In genomic region chr14:105862581-105863239, GRCh38 we compare ENCODE assay signal across 10 cellular contexts.
DNase-seq lines count a peak whose midpoint lies in the region; ATAC-seq and TF ChIP-seq lines count a peak whose summit lies in the region.
"Had no signal": no experiment of that assay in that cellular context is flagged by ENCODE, and none has a peak within 500 bp of the region (broad histone marks: within the 10 kb centered on the region; RNA-seq: fewer than 3 reads in every experiment).

No MANE protein-coding gene starts in this region.

- H3K4me1 ChIP-seq in left ventricle myocardium inferior (no peaks in the 10 kb centered on the region), endodermal cell (ENCODE audit: control insufficient read depth, insufficient read depth, low read length) (no peaks in the 10 kb centered on the region), aorta (ENCODE audit: control insufficient read depth in 1 of 2, insufficient read depth in 2 of 2, low read length in 2 of 2) (no peaks in the 10 kb centered on the region)

- H3K4me1 Mint-ChIP-seq in T-helper 1 cell treated with Interleukin-12 subunit alpha and Interleukin-12 subunit beta and Interleukin-4 antibody, amounts not matched to agents 30 μg/mL and 1 μg/mL, for 36 hours (ENCODE audit: low read depth) = peaks cover 43% of the 10 kb centered on the region
- no peaks in the 10 kb centered on the region for H3K4me1 Mint-ChIP-seq in endodermal cell

- intact Hi-C loops in left ventricle myocardium superior (cut with micrococcal nuclease) = no loop called here
- intact Hi-C loops in left ventricle myocardium inferior (cut with micrococcal nuclease) = no loop called here
- intact Hi-C loops in aorta (cut with DNase I) = no loop called here

- H3K27ac ChIP-seq in left ventricle myocardium inferior (replicated peaks) = no peak overlapping the region
- no peak overlapping the region for H3K27ac ChIP-seq in endodermal cell (ENCODE audit: low read depth, low read length)
- H3K27ac ChIP-seq in aorta (ENCODE audit: low read depth in 1 of 2, low read length in 2 of 2) = no peak overlapping the region

- no peaks in the 10 kb centered on the region for H3K9me3 Mint-ChIP-seq in T-helper 1 cell treated with Interleukin-12 subunit alpha and Interleukin-12 subunit beta and Interleukin-4 antibody, amounts not matched to agents 30 μg/mL and 1 μg/mL, for 36 hours
- peaks cover 80% of the 10 kb centered on the region for H3K9me3 Mint-ChIP-seq in endodermal cell
- H3K9me3 Mint-ChIP-seq: activated naive CD4-positive, alpha-beta T cell treated with anti-CD3 and anti-CD28 coated beads, Interleukin-2, amount 50 U/mL, for 24 hours had no signal

- no peaks in the 10 kb centered on the region for H3K9me3 ChIP-seq in left ventricle myocardium inferior (replicated peaks)
- H3K9me3 ChIP-seq in endodermal cell (ENCODE audit: control insufficient read depth, low read length) = peaks cover 59% of the 10 kb centered on the region
- H3K9me3 ChIP-seq in aorta (ENCODE audit: control insufficient read depth, low read length) = no peaks in the 10 kb centered on the region

- H3K27me3 ChIP-seq in left ventricle myocardium inferior (ENCODE audit: low read depth) = peaks cover 47% of the 10 kb centered on the region
- no peaks in the 10 kb centered on the region for H3K27me3 ChIP-seq in endodermal cell (ENCODE audit: control insufficient read depth, insufficient read depth, low read length, poor library complexity, severe bottlenecking)
- H3K27me3 ChIP-seq in aorta (ENCODE audit: control insufficient read depth in 1 of 2, insufficient read depth in 2 of 2, low read length in 1 of 2) = no peaks in the 10 kb centered on the region

- H3K36me3 ChIP-seq in left ventricle myocardium inferior = no peaks in the 10 kb centered on the region
- H3K36me3 ChIP-seq in endodermal cell (ENCODE audit: control insufficient read depth, insufficient read depth, low read length) = no peaks in the 10 kb centered on the region
- no peaks in the 10 kb centered on the region for H3K36me3 ChIP-seq in aorta (ENCODE audit: control insufficient read depth in 1 of 2, insufficient read depth in 2 of 2, low read length in 1 of 2)

- WGBS in endodermal cell (ENCODE audit: insufficient coverage in 1 of 2, insufficient read length in 1 of 2), 2 experiments = 79% methylated on average over 14 to 20 of the region's 20 CpGs
- 74 to 79% methylated on average over 20 of the region's 20 CpGs for WGBS in aorta, 2 donors

- H3K27ac Mint-ChIP-seq in T-helper 1 cell treated with Interleukin-12 subunit alpha and Interleukin-12 subunit beta and Interleukin-4 antibody, amounts not matched to agents 30 μg/mL and 1 μg/mL, for 36 hours = peak overlapping the region; percentile 86
- no peak overlapping the region for H3K27ac Mint-ChIP-seq in endodermal cell
- H3K27ac Mint-ChIP-seq: activated naive CD4-positive, alpha-beta T cell treated with anti-CD3 and anti-CD28 coated beads, Interleukin-2, amount 50 U/mL, for 24 hours had no signal

- H3K36me3 Mint-ChIP-seq in T-helper 1 cell treated with Interleukin-12 subunit alpha and Interleukin-12 subunit beta and Interleukin-4 antibody, amounts not matched to agents 30 μg/mL and 1 μg/mL, for 36 hours (ENCODE audit: low read depth) = peaks cover 3% of the 10 kb centered on the region
- no peaks in the 10 kb centered on the region for H3K36me3 Mint-ChIP-seq in endodermal cell (ENCODE audit: low read depth)
- H3K36me3 Mint-ChIP-seq: activated naive CD4-positive, alpha-beta T cell treated with anti-CD3 and anti-CD28 coated beads, Interleukin-2, amount 50 U/mL, for 24 hours had no signal

- no peak overlapping the region for H3K9ac ChIP-seq in endodermal cell (ENCODE audit: extremely low read depth, low read length, poor library complexity, severe bottlenecking)

- peak; percentile 8 for DNase-seq in left ventricle myocardium superior
- DNase-seq in left ventricle myocardium inferior = no peak
- DNase-seq in endodermal cell = peak; percentile 3
- peak; percentile 33 to 63 for DNase-seq in aorta
- DNase-seq in NCI-H526 treated with DMSO at 0.1 percent for 48 hours (lab: John Stamatoyannopoulos, UW) = no peak
- DNase-seq in effector CD4-positive, alpha-beta T cell = no peak
- DNase-seq in hypothalamus (lab: John Stamatoyannopoulos, UW) = no peak
- DNase-seq: cortex of kidney had no signal

- no peak for ATAC-seq in left ventricle myocardium superior
- no peak for ATAC-seq in aorta (ENCODE audit: low FRiP score)

- TF ChIP-seq CTCF in left ventricle myocardium inferior (IDR thresholded peaks at IDR 0.05; ENCODE audit: borderline replicate concordance) = no peak
- no peak for TF ChIP-seq CTCF in endodermal cell (conservative IDR thresholded peaks at IDR 0.05)

- no peak overlapping the region for H3K4me3 Mint-ChIP-seq in T-helper 1 cell treated with Interleukin-12 subunit alpha and Interleukin-12 subunit beta and Interleukin-4 antibody, amounts not matched to agents 30 μg/mL and 1 μg/mL, for 36 hours
- no peak overlapping the region for H3K4me3 Mint-ChIP-seq in endodermal cell
- H3K4me3 Mint-ChIP-seq: activated naive CD4-positive, alpha-beta T cell treated with anti-CD3 and anti-CD28 coated beads, Interleukin-2, amount 50 U/mL, for 24 hours had no signal

- H3K4me3 ChIP-seq in left ventricle myocardium inferior (no peak overlapping the region), endodermal cell (ENCODE audit: low read length) (no peak overlapping the region), aorta (ENCODE audit: low read length in 2 of 2) (no peak overlapping the region)

- no peaks in the 10 kb centered on the region for H3K27me3 Mint-ChIP-seq in T-helper 1 cell treated with Interleukin-12 subunit alpha and Interleukin-12 subunit beta and Interleukin-4 antibody, amounts not matched to agents 30 μg/mL and 1 μg/mL, for 36 hours (ENCODE audit: low read depth)
- no peaks in the 10 kb centered on the region for H3K27me3 Mint-ChIP-seq in endodermal cell (ENCODE audit: insufficient read depth)

Comparison
In these comparisons a context has a peak if more than half of its experiments do, and no peak if none do; other contexts are left out.
1. DNase-seq: peak in left ventricle myocardium superior (single experiment), endodermal cell (single experiment) and aorta (2 of 2); none in left ventricle myocardium inferior (single experiment), NCI-H526 treated with DMSO at 0.1 percent for 48 hours (single experiment), effector CD4-positive, alpha-beta T cell (single experiment) and hypothalamus (0 of 51).